Comparison of ENCODE assay signal across 34 cellular contexts in genomic region chr11:64389851-64390250, GRCh38.
"Had no signal": no experiment of that assay in that cellular context is flagged by ENCODE, and none has a peak within 500 bp of the region (broad histone marks: within the 10 kb centered on the region; RNA-seq: fewer than 3 reads in every experiment).

No MANE protein-coding gene starts in this region.

- H3K4me1 Mint-ChIP-seq: activated T-helper 17 cell treated with anti-CD3 and anti-CD28 coated beads, Interleukin-2, amount 50 U/mL, for 72 hours had no signal

- H3K36me3 Mint-ChIP-seq: activated CD4-positive, alpha-beta memory T cell treated with anti-CD3 and anti-CD28 coated beads for 36 hours; brain had no signal

- H3K27ac Mint-ChIP-seq: activated B cell treated with CpG ODN at 0.5 μM for 24 hours; activated CD4-positive, alpha-beta memory T cell treated with anti-CD3 and anti-CD28 coated beads for 36 hours; activated CD8-positive, alpha-beta T cell treated with anti-CD3 and anti-CD28 coated beads for 36 hours; activated naive CD4-positive, alpha-beta T cell treated with anti-CD3 and anti-CD28 coated beads for 36 hours; activated naive CD4-positive, alpha-beta T cell treated with anti-CD3 and anti-CD28 coated beads, Interleukin-2, amount 50 U/mL, for 72 hours; activated naive CD8-positive, alpha-beta T cell treated with anti-CD3 and anti-CD28 coated beads for 36 hours; activated T-cell treated with anti-CD3 and anti-CD28 coated beads, Interleukin-2, amount 50 U/mL, for 72 hours; activated T-helper 1 cell treated with anti-CD3 and anti-CD28 coated beads, Interleukin-12 subunit alpha, Interleukin-12 subunit beta, Interleukin-2, Interleukin-4 antibody, amounts not matched to agents 30 ng/mL and 10 ng/mL and 1 ng/mL, durations not matched to agents 14 hours and 24 hours and 36 hours; activated T-helper 17 cell treated with anti-CD3 and anti-CD28 coated beads, Interleukin-2, amount 50 U/mL, for 72 hours; brain; T-helper 1 cell treated with Interleukin-12 subunit alpha and Interleukin-12 subunit beta and Interleukin-4 antibody, amounts not matched to agents 30 μg/mL and 1 μg/mL, for 36 hours; T-helper 2 cell treated with Interferon-gamma antibody and Interleukin-4, amounts not matched to agents 5 μg/mL and 100 μg/mL, for 36 hours had no signal

- H3K27me3 ChIP-seq: ascending aorta, cardiac muscle cell had no signal

- ATAC-seq: activated naive CD4-positive, alpha-beta T cell treated with anti-CD3 and anti-CD28 coated beads, Interleukin-2, amount 50 U/mL, for 72 hours; activated T-cell treated with anti-CD3 and anti-CD28 coated beads, Interleukin-2, amount 50 U/mL, for 72 hours; activated T-helper 17 cell treated with anti-CD3 and anti-CD28 coated beads, Interleukin-2, amount 50 U/mL, for 72 hours had no signal

- H3K36me3 ChIP-seq: ascending aorta, cardiac muscle cell had no signal

- FAIRE-seq: bronchial epithelial cell, TTC549 had no signal

- H3K27me3 Mint-ChIP-seq: activated CD4-positive, alpha-beta memory T cell treated with anti-CD3 and anti-CD28 coated beads for 36 hours; activated CD8-positive, alpha-beta T cell treated with anti-CD3 and anti-CD28 coated beads for 36 hours; activated naive CD8-positive, alpha-beta T cell treated with anti-CD3 and anti-CD28 coated beads for 36 hours had no signal

- H3K4me3 ChIP-seq: ascending aorta, cardiac muscle cell had no signal

- H3K4me3 Mint-ChIP-seq: activated B cell treated with CpG ODN at 0.5 μM for 24 hours; activated CD4-positive, alpha-beta memory T cell treated with anti-CD3 and anti-CD28 coated beads for 36 hours; activated CD4-positive, alpha-beta T cell treated with anti-CD3 and anti-CD28 coated beads, Interleukin-2, amount 10 ng/mL, durations not matched to agents 24 days and 14 days; activated CD8-positive, alpha-beta T cell treated with anti-CD3 and anti-CD28 coated beads for 36 hours; activated naive CD4-positive, alpha-beta T cell treated with anti-CD3 and anti-CD28 coated beads for 36 hours; activated naive CD8-positive, alpha-beta T cell treated with anti-CD3 and anti-CD28 coated beads for 36 hours; activated T-cell treated with anti-CD3 and anti-CD28 coated beads, Interleukin-2, amount 50 U/mL, for 4 hours; activated T-helper 1 cell treated with anti-CD3 and anti-CD28 coated beads, Interleukin-12 subunit alpha, Interleukin-12 subunit beta, Interleukin-2, Interleukin-4 antibody, amounts not matched to agents 30 ng/mL and 10 ng/mL and 1 ng/mL, durations not matched to agents 14 hours and 24 hours and 36 hours; activated T-helper 17 cell treated with anti-CD3 and anti-CD28 coated beads, Interleukin-2, amount 50 U/mL, for 72 hours; brain had no signal

- H3K27ac ChIP-seq: ascending aorta, cardiac muscle cell had no signal

- H3K9me3 ChIP-seq: ascending aorta had no signal

- DNase-seq: activated B cell treated with CpG ODN at 0.5 μM for 24 hours; activated CD4-positive, alpha-beta memory T cell treated with anti-CD3 and anti-CD28 coated beads for 36 hours; activated CD4-positive, alpha-beta T cell treated with anti-CD3 and anti-CD28 coated beads for 4 hours; activated CD4-positive, alpha-beta T cell treated with anti-CD3 and anti-CD28 coated beads, Interleukin-2, amount 10 ng/mL, durations not matched to agents 24 days and 14 days; activated CD4-positive, alpha-beta T cell treated with anti-CD3 and anti-CD28 coated beads, Interleukin-2, amount 50 U/mL, for 1 hour; activated CD4-positive, alpha-beta T cell treated with anti-CD3 and anti-CD28 coated beads, Interleukin-2, amount 50 U/mL, for 4 hours; activated CD4-positive, CD25-positive, alpha-beta regulatory T cell treated with anti-CD3 and anti-CD28 coated beads, Interleukin-2, amount 50 U/mL, for 72 hours; activated CD8-positive, alpha-beta memory T cell treated with anti-CD3 and anti-CD28 coated beads, Interleukin-2, amount 50 U/mL, for 4 hours; activated CD8-positive, alpha-beta T cell treated with anti-CD3 and anti-CD28 coated beads for 36 hours; activated effector memory CD4-positive, alpha-beta T cell treated with anti-CD3 and anti-CD28 coated beads, Interleukin-2, amount 50 U/mL, for 16 hours; activated gamma-delta T cell treated with Interleukin-2 at 50 U/mL for 16 hours; activated naive CD4-positive, alpha-beta T cell; activated naive CD4-positive, alpha-beta T cell treated with anti-CD3 and anti-CD28 coated beads for 36 hours; activated naive CD4-positive, alpha-beta T cell treated with anti-CD3 and anti-CD28 coated beads, Interleukin-2, amount 50 U/mL, for 16 hours; activated naive CD8-positive, alpha-beta T cell treated with anti-CD3 and anti-CD28 coated beads for 36 hours; activated T-cell treated with anti-CD3 and anti-CD28 coated beads for 4 hours; activated T-cell treated with anti-CD3 and anti-CD28 coated beads, Interleukin-2, amount 50 U/mL, for 1 hour; activated T-cell treated with anti-CD3 and anti-CD28 coated beads, Interleukin-2, amount 50 U/mL, for 4 hours; activated T-cell treated with anti-CD3 and anti-CD28 coated beads, Interleukin-2, amount 50 U/mL, for 72 hours; amygdala; anterior cingulate cortex; caudate nucleus; T-helper 1 cell; T-helper 9 cell had no signal

- H3K9me3 Mint-ChIP-seq: activated B cell treated with CpG ODN at 0.5 μM for 24 hours had no signal
